ENCODE assay signal across 14 cellular contexts in the genomic region with DNA sequence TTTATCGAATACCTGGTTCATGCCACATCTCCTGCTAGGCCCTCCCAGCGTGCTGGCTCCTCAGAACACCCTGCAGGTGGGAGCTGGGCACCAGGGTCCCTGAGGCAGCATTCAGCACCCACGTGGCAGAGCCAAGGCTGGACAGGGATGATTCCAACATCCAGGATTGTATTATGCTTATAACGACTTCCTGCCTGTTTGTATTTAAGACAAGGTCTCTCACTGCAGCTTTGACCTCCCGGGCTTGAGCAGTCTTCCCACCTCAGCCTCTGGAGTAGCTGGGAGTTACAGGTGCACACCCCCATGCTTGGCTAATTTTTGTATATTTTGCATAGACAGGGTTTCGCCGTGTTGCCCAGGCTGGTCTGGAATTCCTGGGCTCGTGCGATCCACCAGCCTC.
DNase-seq lines count a peak whose midpoint lies in the region; ATAC-seq and TF ChIP-seq lines count a peak whose summit lies in the region.
"Had no signal": no experiment of that assay in that cellular context is flagged by ENCODE, and none has a peak within 500 bp of the region (broad histone marks: within the 10 kb centered on the region; RNA-seq: fewer than 3 reads in every experiment).

No MANE protein-coding gene starts in this region.

- H3K27ac ChIP-seq in 22Rv1 (peak overlapping the region; percentile 100), breast epithelium (peak overlapping the region; percentile 99 to 100)
- H3K27ac ChIP-seq: HL-60 had no signal

- H3K9me3 ChIP-seq in breast epithelium = no peaks in the 10 kb centered on the region

- ATAC-seq in GM21717 (IDR thresholded peaks at IDR 0.05; ENCODE audit: unreplicated experiment) (no peak), GM18498 (IDR thresholded peaks at IDR 0.05; ENCODE audit: unreplicated experiment) (no peak)
- ATAC-seq: naive thymus-derived CD8-positive, alpha-beta T cell had no signal

- peaks cover 9 to 23% of the 10 kb centered on the region in 2 donors for H3K4me1 ChIP-seq in breast epithelium

- intact Hi-C loops in breast epithelium (cut with DNase I; ENCODE audit: low total_unique reads) (no loop called here), posterior vena cava (cut with DNase I) (no loop called here)

- H3K36me3 ChIP-seq in breast epithelium = no peaks in the 10 kb centered on the region

- no peak for DNase-seq in LNCaP clone FGC (ENCODE audit: low read depth)
- peak; percentile 27 to 41 for DNase-seq in breast epithelium (ENCODE audit: low spot score in 2 of 2)
- peak; percentile 40 for DNase-seq in posterior vena cava (ENCODE audit: low spot score)
- DNase-seq in stimulated activated CD4-positive, alpha-beta T cell treated with anti-CD3 and anti-CD28 coated beads, Interleukin-4, amount 100 ng/mL, for 1 hour = no peak
- no peak for DNase-seq in LoVo (ENCODE audit: low spot score)
- DNase-seq: activated CD4-positive, alpha-beta T cell treated with anti-CD3 and anti-CD28 coated beads, Interleukin-2, amount 50 U/mL, for 48 hours; activated naive CD4-positive, alpha-beta T cell treated with anti-CD3 and anti-CD28 coated beads, Interleukin-2, amount 50 U/mL, for 16 hours; CD4-positive, CD25-positive, alpha-beta regulatory T cell; naive thymus-derived CD8-positive, alpha-beta T cell; T-helper 1 cell had no signal

- no peaks in the 10 kb centered on the region for H3K27me3 ChIP-seq in breast epithelium

- H3K4me3 ChIP-seq in LNCaP clone FGC (ENCODE audit: low read depth, low read length) (peak overlapping the region; percentile 73), breast epithelium (peak overlapping the region in 2 of 3 donors; percentile 76 to 83)

- no peak for TF ChIP-seq POLR2A in breast epithelium (IDR thresholded peaks at IDR 0.05)

- no peak for TF ChIP-seq CTCF in 22Rv1 (IDR thresholded peaks at IDR 0.05)
- no peak for TF ChIP-seq CTCF in LNCaP clone FGC (IDR thresholded peaks at IDR 0.05; ENCODE audit: control insufficient read depth, extremely low read depth, insufficient read depth)
- TF ChIP-seq CTCF in breast epithelium (IDR thresholded peaks at IDR 0.05) = no peak

Comparison
In these comparisons a context has a peak if more than half of its experiments do, and no peak if none do; other contexts are left out.
1. DNase-seq: peak in breast epithelium (2 of 2) and posterior vena cava (single experiment); none in LNCaP clone FGC (single experiment), stimulated activated CD4-positive, alpha-beta T cell treated with anti-CD3 and anti-CD28 coated beads, Interleukin-4, amount 100 ng/mL, for 1 hour (single experiment) and LoVo (single experiment).